Comparison of ENCODE assay signal across 8 cellular contexts in genomic region chr3:3798641-3799113, GRCh38. TPM values are rescaled to one million over a fixed set of nuclear protein-coding genes. Genes with fewer than 3 reads are reported as not detected.
A peak's percentile ranks its signal among the peaks of the same experiment; 100 is the strongest.
DNase-seq lines count a peak whose midpoint lies in the region; TF ChIP-seq lines count a peak whose summit lies in the region.

No MANE protein-coding gene starts in this region.

- H3K27me3 Mint-ChIP-seq in stimulated activated naive CD8-positive, alpha-beta T cell treated with anti-CD3 and anti-CD28 coated beads, Interleukin-15, Interleukin-2, amounts not matched to agents 100 ng/mL and 50 ng/mL, for 24 hours: peaks cover 45% of the 10 kb centered on the region

- 0 to 1% methylated on average over 32 to 37 of the region's 37 CpGs for WGBS in mesodermal cell (ENCODE audit: insufficient coverage in 2 of 2), 2 experiments

- H3K36me3 Mint-ChIP-seq in stimulated activated naive CD8-positive, alpha-beta T cell treated with anti-CD3 and anti-CD28 coated beads, Interleukin-15, Interleukin-2, amounts not matched to agents 100 ng/mL and 50 ng/mL, for 24 hours (ENCODE audit: low read depth): no peaks in the 10 kb centered on the region

- H3K4me1 Mint-ChIP-seq in stimulated activated naive CD8-positive, alpha-beta T cell treated with anti-CD3 and anti-CD28 coated beads, Interleukin-15, Interleukin-2, amounts not matched to agents 100 ng/mL and 50 ng/mL, for 24 hours (ENCODE audit: low read depth): peaks cover 20% of the 10 kb centered on the region

- peak overlapping the region; percentile 70 for H3K27ac Mint-ChIP-seq in stimulated activated naive CD8-positive, alpha-beta T cell treated with anti-CD3 and anti-CD28 coated beads, Interleukin-15, Interleukin-2, amounts not matched to agents 100 ng/mL and 50 ng/mL, for 24 hours

- intact Hi-C loops in posterior vena cava (cut with DNase I): loop anchor here in 1 of 2 donors (5.0 kb wide), 1 partner anchor 316 kb away; no protein-coding TSS in a partner anchor

- H3K9me3 ChIP-seq in NT2/D1 (ENCODE audit: insufficient read depth, low read length) (0 out of 2 replicates have a peak, but pooled peaks cover 7% of the 10 kb centered on the region), mesodermal cell (ENCODE audit: control insufficient read depth, low read length) (no peaks in the 10 kb centered on the region)

- H3K4me1 ChIP-seq in NT2/D1 (ENCODE audit: insufficient read depth, insufficient read length): no peaks in the 10 kb centered on the region
- H3K4me1 ChIP-seq in mesodermal cell (ENCODE audit: control insufficient read depth, insufficient read depth, low read length, poor library complexity, severe bottlenecking): no peaks in the 10 kb centered on the region

- H3K36me3 ChIP-seq in NT2/D1 (ENCODE audit: insufficient read depth, insufficient read length, low read length) (peaks cover 2% of the 10 kb centered on the region), mesodermal cell (ENCODE audit: control insufficient read depth, insufficient read depth, low read length) (no peaks in the 10 kb centered on the region)

- no peaks in the 10 kb centered on the region for H3K9me3 Mint-ChIP-seq in stimulated activated naive CD8-positive, alpha-beta T cell treated with anti-CD3 and anti-CD28 coated beads, Interleukin-15, Interleukin-2, amounts not matched to agents 100 ng/mL and 50 ng/mL, for 24 hours

- peak overlapping the region; percentile 83 for H3K4me3 Mint-ChIP-seq in stimulated activated naive CD8-positive, alpha-beta T cell treated with anti-CD3 and anti-CD28 coated beads, Interleukin-15, Interleukin-2, amounts not matched to agents 100 ng/mL and 50 ng/mL, for 24 hours

- H3K27ac ChIP-seq in coronary artery (peak overlapping the region in 1 of 2 donors; percentile 3), mesodermal cell (ENCODE audit: low read depth, low read length, severe bottlenecking) (peak overlapping the region; percentile 85)

- peak overlapping the region; percentile 87 for H3K9ac ChIP-seq in NT2/D1 (ENCODE audit: insufficient read length, low read depth)

- DNase-seq in activated CD4-positive, alpha-beta T cell treated with anti-CD3 and anti-CD28 coated beads for 48 hours: peak; percentile 44
- no peak for DNase-seq in activated CD4-positive, alpha-beta T cell treated with anti-CD3 and anti-CD28 coated beads for 1 hour
- peak; percentile 35 for DNase-seq in NT2/D1 (ENCODE audit: low read depth, low spot score)
- no peak for DNase-seq in coronary artery (ENCODE audit: low spot score)
- DNase-seq in posterior vena cava (ENCODE audit: low spot score): no peak
- no peak for DNase-seq in HCEC 1CT

- no peak for TF ChIP-seq CTCF in coronary artery (IDR thresholded peaks at IDR 0.05)

- H3K27me3 ChIP-seq in NT2/D1 (ENCODE audit: insufficient read depth, insufficient read length): peaks cover 18% of the 10 kb centered on the region

- peak overlapping the region; percentile 86 for H3K4me3 ChIP-seq in NT2/D1 (ENCODE audit: insufficient read length, low read depth)
- H3K4me3 ChIP-seq in coronary artery: peak overlapping the region; percentile 80
- peak overlapping the region; percentile 83 for H3K4me3 ChIP-seq in mesodermal cell (ENCODE audit: extremely low read depth, insufficient read depth, low read length, poor library complexity, severe bottlenecking)

RNA-seq across cellular contexts. Expression of gene LRRN1, which starts 0.6 kb away (rescaled TPM):
- polyA plus RNA-seq in mesodermal cell (2013, experiment 1 of 2): 78.3 TPM
- 72.2 TPM for polyA plus RNA-seq in mesodermal cell (2013, experiment 2 of 2)
- 1 to 10 TPM in 1 of 2 donors, under 1 TPM in 1; 0.65 to 1.7 TPM for total RNA-seq in posterior vena cava

Comparison
In these comparisons a context has a peak if more than half of its experiments do, and no peak if none do; other contexts are left out.
1. DNase-seq: peak in activated CD4-positive, alpha-beta T cell treated with anti-CD3 and anti-CD28 coated beads for 48 hours (single experiment) and NT2/D1 (single experiment); none in activated CD4-positive, alpha-beta T cell treated with anti-CD3 and anti-CD28 coated beads for 1 hour (single experiment), coronary artery (single experiment), posterior vena cava (single experiment) and HCEC 1CT (single experiment).
2. Peak in every context shown above with its lines, with median percentiles within 50 percentile points of each other: H3K4me3 ChIP-seq.